Comparison of ENCODE assay signal across 1 cellular context in the genomic region with DNA sequence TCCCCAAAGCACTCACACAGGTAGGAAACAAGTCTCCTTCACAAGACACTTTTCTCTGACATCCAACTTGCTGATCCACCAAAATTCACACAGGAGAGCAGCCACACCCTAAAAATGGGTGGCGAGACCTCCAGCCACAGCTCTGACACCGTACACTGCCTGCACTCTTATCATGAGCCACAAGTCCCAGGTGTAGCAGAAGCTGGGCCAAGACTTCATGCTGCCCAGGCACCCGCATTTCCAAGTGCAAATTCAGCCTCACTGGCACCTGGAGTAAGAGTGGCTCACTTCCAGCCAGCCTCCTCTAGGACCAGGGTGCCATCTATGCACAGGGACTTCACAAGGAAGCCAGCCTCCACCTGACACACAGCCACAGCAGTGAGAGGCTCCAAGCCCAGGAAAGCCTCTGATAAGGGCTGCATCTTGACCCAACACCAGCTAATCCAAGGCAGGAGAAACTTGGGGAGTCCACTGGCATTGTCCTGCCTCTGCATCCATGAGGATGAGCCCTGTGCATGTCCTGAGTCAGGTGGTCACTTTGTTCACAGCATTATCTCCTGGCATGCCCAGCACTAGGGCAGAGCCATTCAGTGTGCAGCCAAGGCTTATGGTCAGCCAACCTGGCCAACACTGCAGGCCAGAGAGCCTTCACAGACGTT.
TF ChIP-seq lines count a peak whose summit lies in the region.

No MANE protein-coding gene starts in this region.

TF ChIP-seq in HepG2, 621 proteins besides CTCF, POLR2A, EP300 and RAD21 (continued from another document and continues in another):
- TF ChIP-seq PBX3 (CRISPR knock-in tag; IDR thresholded peaks at IDR 0.05; ENCODE audit: borderline replicate concordance) (no peak), KLF12 (CRISPR knock-in tag; IDR thresholded peaks at IDR 0.05; ENCODE audit: borderline replicate concordance) (no peak), RBM22 (optimal IDR thresholded peaks at IDR 0.05; ENCODE audit: low read length) (no peak), EHMT2 (IDR thresholded peaks at IDR 0.05; ENCODE audit: borderline replicate concordance, low read depth, low read length) (no peak), MEF2D (CRISPR knock-in tag; IDR thresholded peaks at IDR 0.05) (no peak), ZNF256 (CRISPR knock-in tag; conservative IDR thresholded peaks at IDR 0.05) (no peak), EZH2 (conservative IDR thresholded peaks at IDR 0.05; ENCODE audit: low read depth, low read length) (no peak), ZNF670 (CRISPR knock-in tag; IDR thresholded peaks at IDR 0.05; ENCODE audit: borderline replicate concordance) (no peak), KDM5B (CRISPR knock-in tag; IDR thresholded peaks at IDR 0.05; ENCODE audit: borderline replicate concordance) (no peak), ZNF484 (CRISPR knock-in tag; IDR thresholded peaks at IDR 0.05; ENCODE audit: borderline replicate concordance, low read depth) (no peak), ZC3H13 (CRISPR knock-in tag; IDR thresholded peaks at IDR 0.05) (peak; percentile 95), ZNF3 (CRISPR knock-in tag; IDR thresholded peaks at IDR 0.05) (no peak), FIP1L1 (IDR thresholded peaks at IDR 0.05; ENCODE audit: borderline replicate concordance, insufficient read depth, low read depth, low read length) (no peak), NFAT5 (CRISPR knock-in tag; IDR thresholded peaks at IDR 0.05) (no peak), REL (CRISPR knock-in tag; conservative IDR thresholded peaks at IDR 0.05) (no peak), MTF1 (CRISPR knock-in tag; IDR thresholded peaks at IDR 0.05) (no peak), AGO2 (optimal IDR thresholded peaks at IDR 0.05; ENCODE audit: low read depth, low read length) (peak; percentile 46), ZNF225 (CRISPR knock-in tag; IDR thresholded peaks at IDR 0.05) (peak; percentile 46; the same call in 1 of the 2 replicates), ETS1 (CRISPR knock-in tag; IDR thresholded peaks at IDR 0.05) (no peak), TP53 (CRISPR knock-in tag; conservative IDR thresholded peaks at IDR 0.05) (no peak), YY1 (IDR thresholded peaks at IDR 0.05; ENCODE audit: insufficient read depth, insufficient replicate concordance, low read depth, low read length) (no peak), SNAPC2 (CRISPR knock-in tag; IDR thresholded peaks at IDR 0.05) (no peak), KMT2B (CRISPR knock-in tag; IDR thresholded peaks at IDR 0.05) (no peak), ZNF547 (CRISPR knock-in tag; IDR thresholded peaks at IDR 0.05) (no peak), ZFAT (CRISPR knock-in tag; conservative IDR thresholded peaks at IDR 0.05) (no peak), MAX (IDR thresholded peaks at IDR 0.05) (no peak), ZFX (CRISPR knock-in tag; IDR thresholded peaks at IDR 0.05; ENCODE audit: low read depth) (0 out of 2 replicates have a peak, but pooled peaks have one; percentile 15), JUNB (CRISPR knock-in tag; IDR thresholded peaks at IDR 0.05; ENCODE audit: borderline replicate concordance) (no peak), HNF1A (IDR thresholded peaks at IDR 0.05; ENCODE audit: low read depth) (no peak), HNF1A (CRISPR knock-in tag; IDR thresholded peaks at IDR 0.05; ENCODE audit: borderline replicate concordance) (no peak), SRSF9 (IDR thresholded peaks at IDR 0.05; ENCODE audit: borderline replicate concordance, insufficient read depth, low read depth, low read length, poor library complexity, severe bottlenecking) (no peak), ZNF350 (CRISPR knock-in tag; IDR thresholded peaks at IDR 0.05; ENCODE audit: borderline replicate concordance, low read depth) (peak; percentile 19; the same call in 1 of the 2 replicates), NONO (IDR thresholded peaks at IDR 0.05) (no peak), NONO (CRISPR knock-in tag; conservative IDR thresholded peaks at IDR 0.05) (peak; percentile 45; the same call in 1 of the 2 replicates), ZNF75D (CRISPR knock-in tag; IDR thresholded peaks at IDR 0.05; ENCODE audit: borderline replicate concordance) (no peak), SIX4 (CRISPR knock-in tag; IDR thresholded peaks at IDR 0.05) (no peak), NFE2L1 (CRISPR knock-in tag; IDR thresholded peaks at IDR 0.05; ENCODE audit: borderline replicate concordance) (no peak), ZNF788 (CRISPR knock-in tag; IDR thresholded peaks at IDR 0.05; ENCODE audit: borderline replicate concordance) (no peak), ZNF530 (CRISPR knock-in tag; IDR thresholded peaks at IDR 0.05; ENCODE audit: low read depth) (0 out of 2 replicates have a peak, but pooled peaks have one; percentile 49), TFE3 (CRISPR knock-in tag; IDR thresholded peaks at IDR 0.05) (no peak), ZNF574 (CRISPR knock-in tag; IDR thresholded peaks at IDR 0.05) (peak; percentile 27; the same call in 1 of the 2 replicates)
- TF ChIP-seq, protein P1, sequence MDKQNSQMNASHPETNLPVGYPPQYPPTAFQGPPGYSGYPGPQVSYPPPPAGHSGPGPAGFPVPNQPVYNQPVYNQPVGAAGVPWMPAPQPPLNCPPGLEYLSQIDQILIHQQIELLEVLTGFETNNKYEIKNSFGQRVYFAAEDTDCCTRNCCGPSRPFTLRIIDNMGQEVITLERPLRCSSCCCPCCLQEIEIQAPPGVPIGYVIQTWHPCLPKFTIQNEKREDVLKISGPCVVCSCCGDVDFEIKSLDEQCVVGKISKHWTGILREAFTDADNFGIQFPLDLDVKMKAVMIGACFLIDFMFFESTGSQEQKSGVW (CRISPR knock-in tag; IDR thresholded peaks at IDR 0.05; ENCODE audit: borderline replicate concordance): 0 out of 2 replicates have a peak, but pooled peaks have one; percentile 38
- TF ChIP-seq, protein P2, sequence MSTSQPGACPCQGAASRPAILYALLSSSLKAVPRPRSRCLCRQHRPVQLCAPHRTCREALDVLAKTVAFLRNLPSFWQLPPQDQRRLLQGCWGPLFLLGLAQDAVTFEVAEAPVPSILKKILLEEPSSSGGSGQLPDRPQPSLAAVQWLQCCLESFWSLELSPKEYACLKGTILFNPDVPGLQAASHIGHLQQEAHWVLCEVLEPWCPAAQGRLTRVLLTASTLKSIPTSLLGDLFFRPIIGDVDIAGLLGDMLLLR (CRISPR knock-in tag; IDR thresholded peaks at IDR 0.05): 0 out of 2 replicates have a peak, but pooled peaks have one; percentile 17
